ENCODE assay signal across 8 cellular contexts in the genomic region with DNA sequence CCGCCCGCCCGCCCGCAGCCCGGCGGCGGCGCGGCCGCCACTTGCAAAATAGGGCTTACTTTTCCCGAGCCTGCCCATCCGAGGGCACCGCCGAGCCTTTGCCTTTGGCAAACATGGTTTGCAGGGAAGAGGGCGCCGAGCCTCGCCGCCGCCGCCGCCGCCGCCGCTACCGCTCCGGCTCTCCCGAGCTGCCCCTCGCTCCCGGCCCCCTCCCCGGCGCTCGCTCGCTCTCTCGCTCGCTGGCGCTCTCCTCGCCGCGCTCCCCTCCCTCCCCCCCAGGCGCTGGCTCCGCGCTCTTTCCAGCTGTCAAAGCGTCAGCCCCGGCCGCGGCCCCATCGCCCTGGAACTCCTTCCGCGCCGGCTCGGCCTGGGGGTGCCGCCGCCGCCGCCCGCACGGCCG. TPM values are rescaled to one million over a fixed set of nuclear protein-coding genes. Genes with fewer than 3 reads are reported as not detected.
DNase-seq lines count a peak whose midpoint lies in the region; ATAC-seq and TF ChIP-seq lines count a peak whose summit lies in the region.

No MANE protein-coding gene starts in this region.

- H3K27ac ChIP-seq in transverse colon = peak overlapping the region; percentile 81 to 99 (median 90)

- TF ChIP-seq CTCF in WTC11 (IDR thresholded peaks at IDR 0.05) = no peak
- TF ChIP-seq CTCF in transverse colon (IDR thresholded peaks at IDR 0.05) = no peak

- H3K4me1 Mint-ChIP-seq in WTC11 = peaks cover 69% of the 10 kb centered on the region

- H3K4me3 Mint-ChIP-seq in WTC11 = no peak overlapping the region

- peaks cover 25 to 59% (median 50%) of the 10 kb centered on the region in 4 donors for H3K4me1 ChIP-seq in transverse colon

- H3K4me3 ChIP-seq in transverse colon = peak overlapping the region; percentile 74 to 99 (median 90)

- H3K36me3 Mint-ChIP-seq in WTC11 = peaks cover 26% of the 10 kb centered on the region

- in situ Hi-C loops in transverse colon (cut with MboI; ENCODE audit: low pct_ligation_motif_present in 1 of 4, low pct_unique_long_range_greater_than_20kb in 1 of 4, low sequenced_read_pairs in 3 of 4) = loop anchor here in 3 of 4 donors (5.0 kb wide), 1 partner anchor 81 kb away; no protein-coding TSS in a partner anchor

- CTCF ChIA-PET in WTC11 (lab: Charles Lee) = interaction anchor here (0.6 to 5.6 kb wide), 7 partner anchors 50 to 395 kb away, joined by 3 to 145 read pairs (median 5); partner anchors contain the start of gene TTC22

- H3K27ac Mint-ChIP-seq in WTC11 = no peak overlapping the region

- TF ChIP-seq EP300 in transverse colon (IDR thresholded peaks at IDR 0.05; ENCODE audit: low read depth) = no peak

- no peaks in the 10 kb centered on the region for H3K9me3 Mint-ChIP-seq in WTC11

- H3K27me3 ChIP-seq in transverse colon = no peaks in the 10 kb centered on the region

- peaks cover 6% of the 10 kb centered on the region; the same call in 1 of the 2 replicates for H3K27me3 Mint-ChIP-seq in WTC11 (ENCODE audit: low read depth)

- no peak for TF ChIP-seq POLR2A in transverse colon (IDR thresholded peaks at IDR 0.05)

- 2% methylated on average over 16 of the region's 58 CpGs; no CpG with 5 or more reads in 1 of the 2 donors for WGBS in transverse colon (ENCODE audit: low coverage in 1 of 2), 2 donors

- intact Hi-C loops in transverse colon (cut with DNase I; ENCODE audit: low total_unique reads) = loop anchor here (2.0 to 10.0 kb wide), 3 partner anchors 81 to 284 kb away; no protein-coding TSS in a partner anchor

- POLR2A ChIA-PET in WTC11 (lab: Charles Lee) = interaction anchor here (1.0 to 2.6 kb wide), 10 partner anchors 27 to 206 kb away, joined by 3 to 127 read pairs (median 6); partner anchors contain the start of genes CYB5RL and MRPL37

- DNase-seq in activated T-cell treated with anti-CD3 and anti-CD28 coated beads for 4 hours = peak; percentile 4
- no peak for DNase-seq in activated T-cell treated with anti-CD3 and anti-CD28 coated beads, Interleukin-2, amount 50 U/mL, for 48 hours
- no peak for DNase-seq in WTC11 (ENCODE audit: low spot score)
- peak; percentile 56 for DNase-seq in left lobe of liver (ENCODE audit: low spot score)
- DNase-seq in transverse colon = no peak
- DNase-seq in SKM-1 treated with dmso at 0.1 percent for 144 hours (lab: John Stamatoyannopoulos, UW; ENCODE audit: unreplicated experiment) = no peak

- ATAC-seq in WTC11 (peak; percentile 0), left lobe of liver (no peak), GM21367 (IDR thresholded peaks at IDR 0.05; ENCODE audit: unreplicated experiment) (no peak), HG03175 (IDR thresholded peaks at IDR 0.05; ENCODE audit: unreplicated experiment) (no peak)

- H3K9me3 ChIP-seq in transverse colon = no peaks in the 10 kb centered on the region

- peaks cover 0 to 8% (median 0%) of the 10 kb centered on the region in 4 donors for H3K36me3 ChIP-seq in transverse colon

TF ChIP-seq in WTC11, 78 proteins besides CTCF, POLR2A, EP300 and RAD21:
- TF ChIP-seq NR3C1 (CRISPR knock-in tag; conservative IDR thresholded peaks at IDR 0.05; ENCODE audit: low read depth) (no peak), AR (CRISPR knock-in tag; IDR thresholded peaks at IDR 0.05) (no peak), FOXJ3 (CRISPR knock-in tag; IDR thresholded peaks at IDR 0.05; ENCODE audit: borderline replicate concordance) (no peak), ELF4 (CRISPR knock-in tag; IDR thresholded peaks at IDR 0.05; ENCODE audit: low read depth) (no peak), ZNF416 (CRISPR knock-in tag; IDR thresholded peaks at IDR 0.05) (no peak), ZBTB21 (CRISPR knock-in tag; IDR thresholded peaks at IDR 0.05; ENCODE audit: borderline replicate concordance) (no peak)
- TF ChIP-seq, protein P1, sequence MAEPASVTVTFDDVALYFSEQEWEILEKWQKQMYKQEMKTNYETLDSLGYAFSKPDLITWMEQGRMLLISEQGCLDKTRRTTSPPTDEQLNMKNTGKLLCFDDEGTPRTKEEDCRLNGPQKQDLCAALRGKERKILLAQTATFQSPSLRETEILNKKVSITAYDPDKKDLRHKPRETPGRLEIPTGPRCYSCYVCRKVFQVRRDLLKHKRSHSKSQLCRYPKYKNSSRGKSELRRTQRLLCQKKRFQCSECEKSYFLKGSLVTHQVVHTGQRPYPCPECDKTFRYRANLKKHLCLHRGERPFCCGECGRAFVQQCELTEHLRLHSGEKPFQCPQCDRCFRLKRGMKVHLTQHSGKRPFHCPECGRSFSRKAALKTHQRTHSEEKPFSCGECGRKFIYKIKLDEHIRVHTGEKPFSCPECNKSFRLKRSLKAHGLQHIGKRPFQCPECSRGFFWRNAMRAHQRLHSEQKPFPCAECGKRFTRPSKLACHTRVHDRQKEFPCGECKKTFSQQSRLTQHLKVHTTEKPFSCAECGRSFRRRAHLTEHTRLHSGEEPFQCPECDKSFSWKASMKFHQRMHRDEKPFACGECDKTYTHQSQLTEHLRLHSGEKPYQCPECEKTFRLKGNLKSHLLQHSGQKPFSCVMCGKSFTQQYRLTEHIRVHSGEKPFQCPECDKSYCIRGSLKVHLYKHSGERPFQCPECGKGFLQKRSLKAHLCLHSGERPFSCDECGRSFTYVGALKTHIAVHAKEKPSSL (CRISPR knock-in tag; conservative IDR thresholded peaks at IDR 0.05) = no peak
TF ChIP-seq in WTC11: peak in this region for 0.

RNA-seq across cellular contexts. Expression of gene SSBP3, which starts 0.3 kb away (rescaled TPM):
- total RNA-seq in WTC11 (2021) (98.8 to 115 TPM (median 105 TPM) in 3 replicates), left lobe of liver (21.7 TPM), transverse colon (100 to 1,000 TPM in 1 of 4 donors, 10 to 100 TPM in 3; 28.7 to 162 (median 37.0) TPM)

Comparison
In these comparisons a context has a peak if more than half of its experiments do, and no peak if none do; other contexts are left out.
1. DNase-seq: peak in activated T-cell treated with anti-CD3 and anti-CD28 coated beads for 4 hours (single experiment) and left lobe of liver (single experiment); none in activated T-cell treated with anti-CD3 and anti-CD28 coated beads, Interleukin-2, amount 50 U/mL, for 48 hours (0 of 2), WTC11 (single experiment), transverse colon (single experiment) and SKM-1 treated with dmso at 0.1 percent for 144 hours (single experiment).